ENCODE assay signal across 9 cellular contexts in genomic region chr20:2692886-2693285, GRCh38. TPM values are rescaled to one million over a fixed set of nuclear protein-coding genes. Genes with fewer than 3 reads are reported as not detected.
DNase-seq lines count a peak whose midpoint lies in the region; ATAC-seq, FAIRE-seq and TF ChIP-seq lines count a peak whose summit lies in the region.
"Had no signal": no experiment of that assay in that cellular context is flagged by ENCODE, and none has a peak within 500 bp of the region (broad histone marks: within the 10 kb centered on the region; RNA-seq: fewer than 3 reads in every experiment).

No MANE protein-coding gene starts in this region.

- peaks cover 29% of the 10 kb centered on the region for H3K27me3 ChIP-seq in upper lobe of right lung

- ATAC-seq in stimulated activated naive B cell treated with anti-CD40 and anti-IgM and Interleukin-4, amounts not matched to agents 10 μg/mL and 1 μg/mL and 100 μg/mL, for 72 hours (replicated peaks), result peak; percentile 17 to 20
- ATAC-seq in upper lobe of right lung, result no peak

- peaks cover 26% of the 10 kb centered on the region for H3K4me1 Mint-ChIP-seq in activated CD4-positive, alpha-beta T cell treated with anti-CD3 and anti-CD28 coated beads, Interleukin-2, amount 10 ng/mL, durations not matched to agents 24 days and 14 days
- H3K4me1 Mint-ChIP-seq in activated CD4-positive, alpha-beta T cell treated with anti-CD3 and anti-CD28 coated beads, Interleukin-2, amount 10 ng/mL, durations not matched to agents 7 days and 5 days, result peaks cover 17% of the 10 kb centered on the region
- peaks cover 11 to 14% of the 10 kb centered on the region in 2 donors for H3K4me1 Mint-ChIP-seq in stimulated activated naive B cell treated with anti-CD40 and anti-IgM and Interleukin-4, amounts not matched to agents 10 μg/mL and 1 μg/mL and 100 μg/mL, for 72 hours

- POLR2A ChIA-PET in activated CD4-positive, alpha-beta T cell treated with anti-CD3 and anti-CD28 coated beads, Interleukin-2, amount 10 ng/mL, durations not matched to agents 7 days and 5 days (lab: Charles Lee), result no interaction called here

- TF ChIP-seq CTCF in upper lobe of right lung (IDR thresholded peaks at IDR 0.05), result no peak

- peaks cover 56% of the 10 kb centered on the region for H3K27me3 Mint-ChIP-seq in activated CD4-positive, alpha-beta T cell treated with anti-CD3 and anti-CD28 coated beads, Interleukin-2, amount 10 ng/mL, durations not matched to agents 24 days and 14 days
- H3K27me3 Mint-ChIP-seq in activated CD4-positive, alpha-beta T cell treated with anti-CD3 and anti-CD28 coated beads, Interleukin-2, amount 10 ng/mL, durations not matched to agents 7 days and 5 days, result peaks cover 60% of the 10 kb centered on the region
- peaks cover 63 to 74% of the 10 kb centered on the region in 2 donors for H3K27me3 Mint-ChIP-seq in stimulated activated naive B cell treated with anti-CD40 and anti-IgM and Interleukin-4, amounts not matched to agents 10 μg/mL and 1 μg/mL and 100 μg/mL, for 72 hours

- no peak overlapping the region for H3K27ac ChIP-seq in upper lobe of right lung

- H3K36me3 ChIP-seq in upper lobe of right lung, result no peaks in the 10 kb centered on the region

- H3K4me3 Mint-ChIP-seq in activated CD4-positive, alpha-beta T cell treated with anti-CD3 and anti-CD28 coated beads, Interleukin-2, amount 10 ng/mL, durations not matched to agents 24 days and 14 days, result no peak overlapping the region
- no peak overlapping the region for H3K4me3 Mint-ChIP-seq in activated CD4-positive, alpha-beta T cell treated with anti-CD3 and anti-CD28 coated beads, Interleukin-2, amount 10 ng/mL, durations not matched to agents 7 days and 5 days
- no peak overlapping the region for H3K4me3 Mint-ChIP-seq in stimulated activated naive B cell treated with anti-CD40 and anti-IgM and Interleukin-4, amounts not matched to agents 10 μg/mL and 1 μg/mL and 100 μg/mL, for 72 hours

- TF ChIP-seq POLR2A in erythroblast (IDR thresholded peaks at IDR 0.05; ENCODE audit: low read length), result no peak

- H3K36me3 Mint-ChIP-seq in activated CD4-positive, alpha-beta T cell treated with anti-CD3 and anti-CD28 coated beads, Interleukin-2, amount 10 ng/mL, durations not matched to agents 24 days and 14 days (ENCODE audit: low read depth), result peaks cover 6% of the 10 kb centered on the region
- no peaks in the 10 kb centered on the region for H3K36me3 Mint-ChIP-seq in activated CD4-positive, alpha-beta T cell treated with anti-CD3 and anti-CD28 coated beads, Interleukin-2, amount 10 ng/mL, durations not matched to agents 7 days and 5 days (ENCODE audit: low read depth)
- H3K36me3 Mint-ChIP-seq in stimulated activated naive B cell treated with anti-CD40 and anti-IgM and Interleukin-4, amounts not matched to agents 10 μg/mL and 1 μg/mL and 100 μg/mL, for 72 hours, result peaks cover 3 to 5% of the 10 kb centered on the region in 2 donors

- peak; percentile 80 for DNase-seq in activated CD4-positive, alpha-beta T cell treated with anti-CD3 and anti-CD28 coated beads, Interleukin-2, amount 10 ng/mL, durations not matched to agents 24 days and 14 days
- no peak for DNase-seq in activated CD4-positive, alpha-beta T cell treated with anti-CD3 and anti-CD28 coated beads, Interleukin-2, amount 10 ng/mL, durations not matched to agents 7 days and 5 days
- DNase-seq in NCI-H526 treated with DMSO at 0.1 percent for 48 hours (lab: John Stamatoyannopoulos, UW) (peak; percentile 12), erythroblast (lab: John Stamatoyannopoulos, UW) (peak; percentile 28 to 45), HTR-8/SVneo (ENCODE audit: insufficient read length, low spot score) (no peak), upper lobe of right lung (no peak), NCI-H1930 (lab: John Stamatoyannopoulos, UW) (no peak)
- no peak for DNase-seq in stimulated activated naive B cell treated with anti-CD40 and anti-IgM and Interleukin-4, amounts not matched to agents 10 μg/mL and 1 μg/mL and 100 μg/mL, for 72 hours

- H3K4me1 ChIP-seq in upper lobe of right lung, result peaks cover 17% of the 10 kb centered on the region

- CTCF ChIA-PET in activated CD4-positive, alpha-beta T cell treated with anti-CD3 and anti-CD28 coated beads, Interleukin-2, amount 10 ng/mL, durations not matched to agents 7 days and 5 days (lab: Charles Lee), result no interaction called here

- intact Hi-C loops in activated CD4-positive, alpha-beta T cell treated with anti-CD3 and anti-CD28 coated beads, Interleukin-2, amount 10 ng/mL, durations not matched to agents 24 days and 14 days (cut with micrococcal nuclease), result loop anchor here (10.0 kb wide), 1 partner anchor 292 kb away; no protein-coding TSS in a partner anchor
- intact Hi-C loops in upper lobe of right lung (cut with DNase I), result no loop called here

- H3K27ac Mint-ChIP-seq in activated CD4-positive, alpha-beta T cell treated with anti-CD3 and anti-CD28 coated beads, Interleukin-2, amount 10 ng/mL, durations not matched to agents 24 days and 14 days, result no peak overlapping the region
- no peak overlapping the region for H3K27ac Mint-ChIP-seq in activated CD4-positive, alpha-beta T cell treated with anti-CD3 and anti-CD28 coated beads, Interleukin-2, amount 10 ng/mL, durations not matched to agents 7 days and 5 days
- H3K27ac Mint-ChIP-seq in stimulated activated naive B cell treated with anti-CD40 and anti-IgM and Interleukin-4, amounts not matched to agents 10 μg/mL and 1 μg/mL and 100 μg/mL, for 72 hours, result no peak overlapping the region

- H3K9me3 Mint-ChIP-seq in activated CD4-positive, alpha-beta T cell treated with anti-CD3 and anti-CD28 coated beads, Interleukin-2, amount 10 ng/mL, durations not matched to agents 24 days and 14 days, result no peaks in the 10 kb centered on the region
- H3K9me3 Mint-ChIP-seq in activated CD4-positive, alpha-beta T cell treated with anti-CD3 and anti-CD28 coated beads, Interleukin-2, amount 10 ng/mL, durations not matched to agents 7 days and 5 days, result no peaks in the 10 kb centered on the region
- no peaks in the 10 kb centered on the region for H3K9me3 Mint-ChIP-seq in stimulated activated naive B cell treated with anti-CD40 and anti-IgM and Interleukin-4, amounts not matched to agents 10 μg/mL and 1 μg/mL and 100 μg/mL, for 72 hours
- H3K9me3 Mint-ChIP-seq: activated T-helper 2 cell treated with anti-CD3 and anti-CD28 coated beads, Interferon-gamma antibody, Interleukin-2, Interleukin-4, amounts not matched to agents 10 μg/mL and 5 μg/mL and 100 μg/mL, durations not matched to agents 14 hours and 24 hours and 36 hours had no signal

- no peak for FAIRE-seq in HTR-8/SVneo (lab: Jason Lieb, UNC)

- no peak overlapping the region for H3K4me3 ChIP-seq in upper lobe of right lung

- H3K9me3 ChIP-seq in upper lobe of right lung, result no peaks in the 10 kb centered on the region

RNA-seq across cellular contexts. Expression of gene EBF4, which starts 0.3 kb away (rescaled TPM):
- 7.3 and 7.6 TPM in 2 replicates for total RNA-seq in activated CD4-positive, alpha-beta T cell treated with anti-CD3 and anti-CD28 coated beads, Interleukin-2, amount 10 ng/mL, durations not matched to agents 24 days and 14 days
- under 1 TPM; 0.27 to 0.64 TPM for total RNA-seq in activated CD4-positive, alpha-beta T cell treated with anti-CD3 and anti-CD28 coated beads, Interleukin-2, amount 10 ng/mL, durations not matched to agents 7 days and 5 days
- 19.5 TPM for total RNA-seq in upper lobe of right lung

RNA-seq across cellular contexts. Expression of gene IDH3B, which starts 28.9 kb away (rescaled TPM):
- 121 and 127 TPM in 2 replicates for total RNA-seq in activated CD4-positive, alpha-beta T cell treated with anti-CD3 and anti-CD28 coated beads, Interleukin-2, amount 10 ng/mL, durations not matched to agents 24 days and 14 days
- total RNA-seq in activated CD4-positive, alpha-beta T cell treated with anti-CD3 and anti-CD28 coated beads, Interleukin-2, amount 10 ng/mL, durations not matched to agents 7 days and 5 days, result 100 to 1,000 TPM; 100 to 103 TPM
- total RNA-seq in upper lobe of right lung, result 65.5 TPM

RNA-seq across cellular contexts. Expression of gene NOP56, which starts 40.5 kb away (rescaled TPM):
- 884 and 899 TPM in 2 replicates for total RNA-seq in activated CD4-positive, alpha-beta T cell treated with anti-CD3 and anti-CD28 coated beads, Interleukin-2, amount 10 ng/mL, durations not matched to agents 24 days and 14 days
- total RNA-seq in activated CD4-positive, alpha-beta T cell treated with anti-CD3 and anti-CD28 coated beads, Interleukin-2, amount 10 ng/mL, durations not matched to agents 7 days and 5 days, result 100 to 1,000 TPM; 382 to 387 TPM
- total RNA-seq in upper lobe of right lung, result 88.4 TPM

Comparison
In these comparisons a context has a peak if more than half of its experiments do, and no peak if none do; other contexts are left out.
1. DNase-seq: peak in activated CD4-positive, alpha-beta T cell treated with anti-CD3 and anti-CD28 coated beads, Interleukin-2, amount 10 ng/mL, durations not matched to agents 24 days and 14 days (single experiment), NCI-H526 treated with DMSO at 0.1 percent for 48 hours (single experiment) and erythroblast (2 of 2); none in activated CD4-positive, alpha-beta T cell treated with anti-CD3 and anti-CD28 coated beads, Interleukin-2, amount 10 ng/mL, durations not matched to agents 7 days and 5 days (single experiment), stimulated activated naive B cell treated with anti-CD40 and anti-IgM and Interleukin-4, amounts not matched to agents 10 μg/mL and 1 μg/mL and 100 μg/mL, for 72 hours (single experiment), HTR-8/SVneo (single experiment), upper lobe of right lung (single experiment) and NCI-H1930 (0 of 2).